ENCODE assay signal across 8 cellular contexts in genomic region chr17:2266045-2266864, GRCh38. TPM values are rescaled to one million over a fixed set of nuclear protein-coding genes. Genes with fewer than 3 reads are reported as not detected.
DNase-seq lines count a peak whose midpoint lies in the region; ATAC-seq, FAIRE-seq and TF ChIP-seq lines count a peak whose summit lies in the region.

No MANE protein-coding gene starts in this region.

- no peak for TF ChIP-seq CTCF in activated B cell treated with CpG ODN at 0.5 μM for 24 hours (IDR thresholded peaks at IDR 0.05)

- peaks cover 20% of the 10 kb centered on the region for H3K4me1 Mint-ChIP-seq in activated B cell treated with CpG ODN at 0.5 μM for 24 hours

- peaks cover 48% of the 10 kb centered on the region for H3K36me3 Mint-ChIP-seq in activated B cell treated with CpG ODN at 0.5 μM for 24 hours (ENCODE audit: low read depth)

- intact Hi-C loops in activated B cell treated with CpG ODN at 0.5 μM for 24 hours (cut with micrococcal nuclease) = no loop called here

- H3K27me3 Mint-ChIP-seq in activated B cell treated with CpG ODN at 0.5 μM for 24 hours = no peaks in the 10 kb centered on the region

- no peaks in the 10 kb centered on the region for H3K9me3 Mint-ChIP-seq in activated B cell treated with CpG ODN at 0.5 μM for 24 hours

- CTCF ChIA-PET in activated B cell treated with CpG ODN at 0.5 μM for 24 hours (lab: Charles Lee) = interaction anchor here (1.0 kb wide), 1 partner anchor 21 kb away, joined by 4 read pairs; no protein-coding TSS in a partner anchor

- ATAC-seq in HG02885 (IDR thresholded peaks at IDR 0.05; ENCODE audit: poor library complexity, unreplicated experiment) (peak; percentile 79), activated B cell treated with CpG ODN at 0.5 μM for 24 hours (ENCODE audit: low read depth) (peak; percentile 87)

- DNase-seq in GM18507 (ENCODE audit: extremely low spot score, insufficient read length, low read depth) = peak; percentile 59
- DNase-seq in activated B cell treated with CpG ODN at 0.5 μM for 24 hours = peak; percentile 16
- DNase-seq in effector CD8-positive, alpha-beta T cell (lab: John Stamatoyannopoulos, UW) = peak; percentile 60
- peak; percentile 73 for DNase-seq in stimulated activated CD8-positive, alpha-beta memory T cell treated with anti-CD3 and anti-CD28 coated beads, Interleukin-4, amount 100 ng/mL, for 24 hours (ENCODE audit: low read depth)
- DNase-seq in RKO (ENCODE audit: low spot score) = no peak
- no peak for DNase-seq in D341Med (ENCODE audit: low spot score)
- DNase-seq in iPS-NIHi7 (ENCODE audit: extremely low spot score) = no peak

- peak overlapping the region; percentile 70 for H3K4me3 Mint-ChIP-seq in activated B cell treated with CpG ODN at 0.5 μM for 24 hours

- POLR2A ChIA-PET in activated B cell treated with CpG ODN at 0.5 μM for 24 hours (lab: Charles Lee) = interaction anchor here (0.8 kb wide), 1 partner anchor 70 kb away, joined by 3 read pairs; the partner anchor contains the start of gene TSR1

- peak overlapping the region; percentile 93 for H3K27ac Mint-ChIP-seq in activated B cell treated with CpG ODN at 0.5 μM for 24 hours

- peak; percentile 97 for FAIRE-seq in GM18507 (lab: Jason Lieb, UNC)

RNA-seq across cellular contexts. Expression of gene SMG6, which starts 37.3 kb away (rescaled TPM):
- total RNA-seq in activated B cell treated with CpG ODN at 0.5 μM for 24 hours = 22.0 and 30.5 TPM in 2 replicates

RNA-seq across cellular contexts. Expression of gene SRR, which starts 37.5 kb away (rescaled TPM):
- 5.7 and 8.6 TPM in 2 replicates for total RNA-seq in activated B cell treated with CpG ODN at 0.5 μM for 24 hours

Comparison
In these comparisons a context has a peak if more than half of its experiments do, and no peak if none do; other contexts are left out.
1. DNase-seq: peak in GM18507 (single experiment), activated B cell treated with CpG ODN at 0.5 μM for 24 hours (single experiment), effector CD8-positive, alpha-beta T cell (single experiment) and stimulated activated CD8-positive, alpha-beta memory T cell treated with anti-CD3 and anti-CD28 coated beads, Interleukin-4, amount 100 ng/mL, for 24 hours (single experiment); none in RKO (single experiment), D341Med (single experiment) and iPS-NIHi7 (single experiment).